20 cellular contexts compared by ENCODE assay signal in the genomic region with DNA sequence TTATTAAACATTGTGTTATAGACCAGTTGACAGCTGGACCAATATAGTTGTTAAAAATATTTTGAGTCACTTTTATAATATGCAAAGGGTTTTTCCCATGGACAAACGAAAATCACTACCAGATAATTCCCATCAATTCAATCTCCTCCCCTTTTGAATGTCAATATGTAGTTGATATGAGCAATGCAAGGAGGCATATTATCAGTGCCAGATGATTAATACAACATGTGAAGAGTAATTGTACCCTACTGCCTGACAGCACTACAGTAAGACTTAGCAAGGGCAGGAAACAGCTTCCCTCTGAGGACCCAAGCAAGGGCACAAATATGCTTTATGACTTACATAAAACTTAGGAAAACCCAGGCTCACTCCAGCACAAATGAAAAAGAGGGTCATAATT. TPM values are rescaled to one million over a fixed set of nuclear protein-coding genes. Genes with fewer than 3 reads are reported as not detected.
DNase-seq lines count a peak whose midpoint lies in the region; ATAC-seq, FAIRE-seq and TF ChIP-seq lines count a peak whose summit lies in the region.
"Had no signal": no experiment of that assay in that cellular context is flagged by ENCODE, and none has a peak within 500 bp of the region (broad histone marks: within the 10 kb centered on the region; RNA-seq: fewer than 3 reads in every experiment).

No MANE protein-coding gene starts in this region.

- H3K27ac ChIP-seq in CD4-positive, alpha-beta T cell (ENCODE audit: low read depth, low read length) = no peak overlapping the region
- no peak overlapping the region for H3K27ac ChIP-seq in HEK293 (ENCODE audit: extremely low read depth, low read depth, low read length)

- peak overlapping the region; percentile 2 for H3K4me3 Mint-ChIP-seq in CD4-positive, alpha-beta T cell
- H3K4me3 Mint-ChIP-seq in effector memory CD8-positive, alpha-beta T cell = peak overlapping the region in 1 of 2 donors; percentile 75
- H3K4me3 Mint-ChIP-seq in natural killer cell treated with Interleukin-12 subunit alpha and Interleukin-12 subunit beta and Interleukin-15 and Interleukin-18, amount 100 ng/mL, for 72 hours = peak overlapping the region; percentile 41
- H3K4me3 Mint-ChIP-seq: activated CD4-positive, alpha-beta memory T cell treated with anti-CD3 and anti-CD28 coated beads for 36 hours; activated T-cell treated with anti-CD3 and anti-CD28 coated beads, Interleukin-2, amount 50 U/mL, for 4 hours had no signal

- no peak for DNase-seq in CD4-positive, alpha-beta T cell
- DNase-seq in effector memory CD8-positive, alpha-beta T cell = no peak
- DNase-seq in natural killer cell treated with Interleukin-12 subunit alpha and Interleukin-12 subunit beta and Interleukin-15 and Interleukin-18, amount 100 ng/mL, for 72 hours (ENCODE audit: low spot score) = no peak
- DNase-seq in urothelium cell line (ENCODE audit: low spot score) (no peak), HT-29 (ENCODE audit: low spot score) (no peak), mucosa of descending colon (no peak)
- DNase-seq: activated CD4-positive, alpha-beta memory T cell treated with anti-CD3 and anti-CD28 coated beads for 36 hours; activated T-cell treated with anti-CD3 and anti-CD28 coated beads, Interleukin-2, amount 50 U/mL, for 4 hours; AML-193; effector CD8-positive, alpha-beta T cell; left cardiac atrium; midbrain; NCI-H1436 treated with DMSO at 0.1 percent for 48 hours; stimulated activated CD4-positive, alpha-beta T cell treated with anti-CD3 and anti-CD28 coated beads, Interleukin-4, amount 100 ng/mL, for 4 hours; stimulated activated CD8-positive, alpha-beta memory T cell treated with anti-CD3 and anti-CD28 coated beads, Interleukin-4, amount 100 ng/mL, for 48 hours had no signal

- H3K36me3 ChIP-seq in HEK293 (ENCODE audit: control insufficient read depth in 2 of 2, insufficient read depth in 1 of 2, low read length in 2 of 2) (peaks cover 5 to 14% of the 10 kb centered on the region in 2 experiments; a peak in 2 of 3 replicates), mucosa of descending colon (ENCODE audit: low read depth) (no peaks in the 10 kb centered on the region)

- FAIRE-seq in urothelium cell line (lab: Jason Lieb, UNC) = no peak
- FAIRE-seq: D721Med, HTR-8/SVneo had no signal

- no peak for TF ChIP-seq CTCF in CD4-positive, alpha-beta T cell (IDR thresholded peaks at IDR 0.05)
- TF ChIP-seq CTCF in HEK293 (tag by site-specific recombination; IDR thresholded peaks at IDR 0.05) (no peak), mucosa of descending colon (IDR thresholded peaks at IDR 0.05) (no peak)

- no peak for ATAC-seq in CD4-positive, alpha-beta T cell (ENCODE audit: poor library complexity)
- ATAC-seq in effector memory CD8-positive, alpha-beta T cell (replicated peaks) = no peak
- no peak for ATAC-seq in natural killer cell treated with Interleukin-12 subunit alpha and Interleukin-12 subunit beta and Interleukin-15 and Interleukin-18, amount 100 ng/mL, for 72 hours
- no peak for ATAC-seq in HG03135 (IDR thresholded peaks at IDR 0.05; ENCODE audit: unreplicated experiment)
- ATAC-seq in mucosa of descending colon = no peak
- ATAC-seq: left cardiac atrium, Panc1 had no signal

- peaks cover 53% of the 10 kb centered on the region for H3K36me3 Mint-ChIP-seq in CD4-positive, alpha-beta T cell (ENCODE audit: low read depth)
- peaks cover 28% of the 10 kb centered on the region for H3K36me3 Mint-ChIP-seq in effector memory CD8-positive, alpha-beta T cell (ENCODE audit: insufficient read depth)
- peaks cover 9% of the 10 kb centered on the region for H3K36me3 Mint-ChIP-seq in natural killer cell treated with Interleukin-12 subunit alpha and Interleukin-12 subunit beta and Interleukin-15 and Interleukin-18, amount 100 ng/mL, for 72 hours

- no peaks in the 10 kb centered on the region for H3K27me3 ChIP-seq in CD4-positive, alpha-beta T cell (ENCODE audit: control insufficient read depth, insufficient read depth, low read length)

- no peaks in the 10 kb centered on the region for H3K9me3 ChIP-seq in CD4-positive, alpha-beta T cell (ENCODE audit: control insufficient read depth, low read length)
- H3K9me3 ChIP-seq in HEK293 (ENCODE audit: control insufficient read depth, insufficient read depth, low read depth, low read length) (no peaks in the 10 kb centered on the region), mucosa of descending colon (no peaks in the 10 kb centered on the region)

- intact Hi-C loops in CD4-positive, alpha-beta T cell (cut with DNase I, micrococcal nuclease) = loop anchor here in 1 of 2 experiments (5.0 kb wide), 1 partner anchor 34 kb away; no protein-coding TSS in a partner anchor
- intact Hi-C loops in mucosa of descending colon (cut with DNase I, micrococcal nuclease) = no loop called here

- H3K4me3 ChIP-seq in HEK293 (ENCODE audit: low read depth, low read length) = no peak overlapping the region
- no peak overlapping the region for H3K4me3 ChIP-seq in mucosa of descending colon

- peaks cover 94% of the 10 kb centered on the region for H3K4me1 Mint-ChIP-seq in CD4-positive, alpha-beta T cell (ENCODE audit: low read depth)
- peaks cover 73 to 92% of the 10 kb centered on the region in 2 donors for H3K4me1 Mint-ChIP-seq in effector memory CD8-positive, alpha-beta T cell (ENCODE audit: low read depth in 2 of 2)
- H3K4me1 Mint-ChIP-seq in natural killer cell treated with Interleukin-12 subunit alpha and Interleukin-12 subunit beta and Interleukin-15 and Interleukin-18, amount 100 ng/mL, for 72 hours (ENCODE audit: low read depth in 2 of 2) = peaks cover 70 to 74% of the 10 kb centered on the region in 2 donors

- H3K27ac Mint-ChIP-seq in CD4-positive, alpha-beta T cell = no peak overlapping the region
- peak overlapping the region; percentile 30 to 57 for H3K27ac Mint-ChIP-seq in effector memory CD8-positive, alpha-beta T cell
- H3K27ac Mint-ChIP-seq in natural killer cell treated with Interleukin-12 subunit alpha and Interleukin-12 subunit beta and Interleukin-15 and Interleukin-18, amount 100 ng/mL, for 72 hours = peak overlapping the region; percentile 51 to 96
- H3K27ac Mint-ChIP-seq: activated CD4-positive, alpha-beta memory T cell treated with anti-CD3 and anti-CD28 coated beads for 36 hours had no signal

- no peaks in the 10 kb centered on the region for H3K9me3 Mint-ChIP-seq in CD4-positive, alpha-beta T cell
- H3K9me3 Mint-ChIP-seq in effector memory CD8-positive, alpha-beta T cell = no peaks in the 10 kb centered on the region
- H3K9me3 Mint-ChIP-seq in natural killer cell treated with Interleukin-12 subunit alpha and Interleukin-12 subunit beta and Interleukin-15 and Interleukin-18, amount 100 ng/mL, for 72 hours = no peaks in the 10 kb centered on the region
- H3K9me3 Mint-ChIP-seq: activated CD4-positive, alpha-beta memory T cell treated with anti-CD3 and anti-CD28 coated beads for 36 hours; activated T-cell treated with anti-CD3 and anti-CD28 coated beads, Interleukin-2, amount 50 U/mL, for 4 hours had no signal

- CTCF ChIA-PET in CD4-positive, alpha-beta T cell (lab: Charles Lee) = interaction anchor here (0.6 to 5.2 kb wide), 4 partner anchors 11 to 132 kb away, joined by 3 to 25 read pairs (median 10); partner anchors contain the start of gene KANSL1
- CTCF ChIA-PET in HEK293 (lab: Yijun Ruan, JAX) = interaction anchor here (0.5 to 3.2 kb wide), 8 partner anchors 9 to 963 kb away, joined by 3 to 19 read pairs (median 6); partner anchors contain the start of gene KANSL1

- H3K4me1 ChIP-seq in HEK293 (ENCODE audit: control insufficient read depth, insufficient read depth, low read length) (peaks cover 29% of the 10 kb centered on the region), mucosa of descending colon (ENCODE audit: low read depth) (peaks cover 28% of the 10 kb centered on the region)

- POLR2A ChIA-PET in CD4-positive, alpha-beta T cell (lab: Charles Lee) = no interaction called here
- POLR2A ChIA-PET in HEK293 (lab: Yijun Ruan, JAX) = interaction anchor here (0.7 to 1.2 kb wide), 2 partner anchors 9 to 17 kb away, joined by 3 read pairs; partner anchors contain the start of gene KANSL1

- H3K27me3 Mint-ChIP-seq in CD4-positive, alpha-beta T cell = no peaks in the 10 kb centered on the region
- no peaks in the 10 kb centered on the region for H3K27me3 Mint-ChIP-seq in effector memory CD8-positive, alpha-beta T cell
- no peaks in the 10 kb centered on the region for H3K27me3 Mint-ChIP-seq in natural killer cell treated with Interleukin-12 subunit alpha and Interleukin-12 subunit beta and Interleukin-15 and Interleukin-18, amount 100 ng/mL, for 72 hours
- H3K27me3 Mint-ChIP-seq: activated CD4-positive, alpha-beta memory T cell treated with anti-CD3 and anti-CD28 coated beads for 36 hours had no signal

TF ChIP-seq in HEK293, 187 proteins besides CTCF, POLR2A, EP300 and RAD21:
- no peak for TF ChIP-seq ZSCAN30 (tag by site-specific recombination; IDR thresholded peaks at IDR 0.05)
- TF ChIP-seq, protein P1, sequence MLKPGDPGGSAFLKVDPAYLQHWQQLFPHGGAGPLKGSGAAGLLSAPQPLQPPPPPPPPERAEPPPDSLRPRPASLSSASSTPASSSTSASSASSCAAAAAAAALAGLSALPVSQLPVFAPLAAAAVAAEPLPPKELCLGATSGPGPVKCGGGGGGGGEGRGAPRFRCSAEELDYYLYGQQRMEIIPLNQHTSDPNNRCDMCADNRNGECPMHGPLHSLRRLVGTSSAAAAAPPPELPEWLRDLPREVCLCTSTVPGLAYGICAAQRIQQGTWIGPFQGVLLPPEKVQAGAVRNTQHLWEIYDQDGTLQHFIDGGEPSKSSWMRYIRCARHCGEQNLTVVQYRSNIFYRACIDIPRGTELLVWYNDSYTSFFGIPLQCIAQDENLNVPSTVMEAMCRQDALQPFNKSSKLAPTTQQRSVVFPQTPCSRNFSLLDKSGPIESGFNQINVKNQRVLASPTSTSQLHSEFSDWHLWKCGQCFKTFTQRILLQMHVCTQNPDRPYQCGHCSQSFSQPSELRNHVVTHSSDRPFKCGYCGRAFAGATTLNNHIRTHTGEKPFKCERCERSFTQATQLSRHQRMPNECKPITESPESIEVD (tag by site-specific recombination; IDR thresholded peaks at IDR 0.05) = peak; percentile 45; the same call in 1 of the 2 replicates
TF ChIP-seq in HEK293: peak in this region for 1.

RNA-seq across cellular contexts. Expression of gene KANSL1, which starts 17.3 kb away (rescaled TPM):
- total RNA-seq in CD4-positive, alpha-beta T cell = 100 to 1,000 TPM; 122 to 125 TPM
- total RNA-seq in natural killer cell treated with Interleukin-12 subunit alpha and Interleukin-12 subunit beta and Interleukin-15 and Interleukin-18, amount 100 ng/mL, for 72 hours = 100 to 1,000 TPM; 127 to 161 TPM
- 32.4 and 37.4 TPM in 2 replicates for total RNA-seq in HT-29 (2014; rRNA removed; shearing (Covaris generic))
- 100 to 1,000 TPM in 1 of 3 donors, 10 to 100 TPM in 2; 80.2 to 107 (median 88.8) TPM for total RNA-seq in mucosa of descending colon
